In the genomic region with DNA sequence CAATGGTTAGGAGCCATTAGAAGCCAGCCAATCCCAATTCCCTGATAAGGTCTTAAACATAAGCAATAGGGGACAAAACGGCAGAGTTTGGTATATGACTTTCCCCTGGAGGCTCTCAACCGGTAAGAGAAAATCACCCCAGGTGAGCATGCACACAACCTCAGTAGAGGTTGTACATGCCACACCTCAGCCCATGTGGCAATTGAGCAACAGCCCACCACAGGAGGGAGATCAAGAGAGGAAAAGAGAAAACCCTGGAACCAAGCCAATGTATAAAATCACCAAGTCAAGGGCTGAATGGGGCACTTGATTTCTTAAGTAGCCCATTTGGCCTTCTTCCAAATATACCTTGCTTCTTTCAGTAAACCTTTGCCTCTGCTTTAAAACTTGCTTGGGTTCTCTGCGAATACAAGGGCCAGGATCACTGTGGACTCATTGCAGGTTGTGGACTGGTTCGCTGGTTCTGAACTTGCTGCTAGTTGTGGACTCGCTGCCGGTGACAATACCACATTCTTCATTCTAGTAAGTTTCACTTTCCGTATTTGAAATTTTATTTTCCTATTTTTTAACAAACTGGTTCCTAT, we compare ENCODE assay signal across 20 cellular contexts.
A peak's percentile ranks its signal among the peaks of the same experiment; 100 is the strongest.
DNase-seq lines count a peak whose midpoint lies in the region; ATAC-seq lines count a peak whose summit lies in the region.
"Had no signal": no experiment of that assay in that cellular context is flagged by ENCODE, and none has a peak within 500 bp of the region (broad histone marks: within the 10 kb centered on the region; RNA-seq: fewer than 3 reads in every experiment).

No MANE protein-coding gene starts in this region.

- DNase-seq in NCI-H1417 (lab: John Stamatoyannopoulos, UW) (peak; percentile 8 to 98 (median 62)), NCI-H1417 treated with DMSO at 0.1 percent for 48 hours (lab: John Stamatoyannopoulos, UW) (no peak), NCI-H187 treated with DMSO at 0.1 percent for 48 hours (lab: John Stamatoyannopoulos, UW) (peak; percentile 93), NCI-H510A treated with DMSO at 0.1 percent for 48 hours (lab: John Stamatoyannopoulos, UW) (peak; percentile 80), renal cortical epithelial cell (ENCODE audit: low read depth) (peak; percentile 2), NCI-H446 (lab: John Stamatoyannopoulos, UW) (no peak)
- DNase-seq: activated CD4-positive, alpha-beta T cell treated with anti-CD3 and anti-CD28 coated beads, Interleukin-2, amount 10 ng/mL, durations not matched to agents 24 days and 14 days; C1 segment of cervical spinal cord; cortex of kidney; head of caudate nucleus; left colon; midbrain; OCI-M1; SIG-M5; sigmoid colon; substantia nigra; uterus had no signal

- ATAC-seq in HG02678 (IDR thresholded peaks at IDR 0.05; ENCODE audit: unreplicated experiment) (no peak), HG03469 (IDR thresholded peaks at IDR 0.05; ENCODE audit: unreplicated experiment) (no peak)
- ATAC-seq: GM23338, left colon had no signal

Comparison
In these comparisons a context has a peak if more than half of its experiments do, and no peak if none do; other contexts are left out.
1. DNase-seq: peak in NCI-H1417 (3 of 3), NCI-H187 treated with DMSO at 0.1 percent for 48 hours (single experiment), NCI-H510A treated with DMSO at 0.1 percent for 48 hours (single experiment) and renal cortical epithelial cell (single experiment); none in NCI-H1417 treated with DMSO at 0.1 percent for 48 hours (single experiment) and NCI-H446 (0 of 2).